Comparison of ENCODE assay signal across 11 cellular contexts in genomic region chr9:82466616-82467251, GRCh38.
A peak's percentile ranks its signal among the peaks of the same experiment; 100 is the strongest.
DNase-seq lines count a peak whose midpoint lies in the region; ATAC-seq and TF ChIP-seq lines count a peak whose summit lies in the region.
"Had no signal": no experiment of that assay in that cellular context is flagged by ENCODE, and none has a peak within 500 bp of the region (broad histone marks: within the 10 kb centered on the region; RNA-seq: fewer than 3 reads in every experiment).

No MANE protein-coding gene starts in this region.

- DNase-seq in GM23248 = peak; percentile 18
- peak; percentile 11 to 26 for DNase-seq in SJCRH30
- peak; percentile 13 to 54 (median 37) for DNase-seq in right cardiac atrium
- no peak for DNase-seq in retinal pigment epithelial cell (ENCODE audit: low read depth)
- DNase-seq in kidney glomerular epithelial cell (lab: John Stamatoyannopoulos, UW) = no peak
- DNase-seq in activated T-cell treated with anti-CD3 and anti-CD28 coated beads, Interleukin-2, amount 50 U/mL, for 4 hours = no peak
- DNase-seq in Kasumi-1 (lab: John Stamatoyannopoulos, UW) = no peak
- DNase-seq: RPMI8226; stimulated activated naive CD8-positive, alpha-beta T cell treated with anti-CD3 and anti-CD28 coated beads, Interleukin-15, amount 100 ng/mL, for 72 hours had no signal

- intact Hi-C loops in right cardiac atrium (cut with DNase I) = no loop called here

- in situ Hi-C loops in GM23248 (cut with MboI) = no loop called here

- H2AFZ ChIP-seq in GM23248 = no peak overlapping the region

- H3K4me3 ChIP-seq in GM23248 (no peak overlapping the region), SJCRH30 (no peak overlapping the region), right cardiac atrium (ENCODE audit: low read length) (no peak overlapping the region), retinal pigment epithelial cell (ENCODE audit: low read length) (no peak overlapping the region)
- H3K4me3 ChIP-seq: skin epidermis had no signal

- H3K36me3 ChIP-seq in GM23248 (ENCODE audit: low read depth) (no peaks in the 10 kb centered on the region), SJCRH30 (no peaks in the 10 kb centered on the region)

- 67 to 70% methylated on average over 11 of the region's 11 CpGs for WGBS in GM23248 (ENCODE audit: low coverage in 1 of 2, low lambda C conversion rate in 2 of 2, missing lambda C conversion rate in 2 of 2), 2 experiments
- WGBS in right cardiac atrium = 69% methylated on average over 11 of the region's 11 CpGs

- H4K20me1 ChIP-seq in GM23248 (ENCODE audit: insufficient read depth) = no peaks in the 10 kb centered on the region

- H3K9me3 Mint-ChIP-seq in activated T-cell treated with anti-CD3 and anti-CD28 coated beads, Interleukin-2, amount 50 U/mL, for 4 hours = peaks cover 3% of the 10 kb centered on the region

- H3K4me2 ChIP-seq in GM23248 (ENCODE audit: unreplicated experiment) = no peak overlapping the region

- H3K27me3 Mint-ChIP-seq in activated T-cell treated with anti-CD3 and anti-CD28 coated beads, Interleukin-2, amount 50 U/mL, for 4 hours (ENCODE audit: low read depth) = no peaks in the 10 kb centered on the region
- H3K27me3 Mint-ChIP-seq: stimulated activated naive CD8-positive, alpha-beta T cell treated with anti-CD3 and anti-CD28 coated beads, Interleukin-15, amount 100 ng/mL, for 72 hours had no signal

- TF ChIP-seq CTCF in retinal pigment epithelial cell (conservative IDR thresholded peaks at IDR 0.05; ENCODE audit: low read depth, low read length) = peak; percentile 28

- no peaks in the 10 kb centered on the region for H3K4me1 ChIP-seq in GM23248 (ENCODE audit: insufficient read depth)
- H3K4me1 ChIP-seq in SJCRH30 = no peaks in the 10 kb centered on the region
- H3K4me1 ChIP-seq in right cardiac atrium (ENCODE audit: control insufficient read depth, insufficient read depth, low read length) = no peaks in the 10 kb centered on the region

- H3K9me2 ChIP-seq in GM23248 (ENCODE audit: insufficient read depth) = no peaks in the 10 kb centered on the region

- peak in 1 of 2 donors; percentile 52 for ATAC-seq in right cardiac atrium
- ATAC-seq in GM18870 (IDR thresholded peaks at IDR 0.05; ENCODE audit: unreplicated experiment) = no peak
- ATAC-seq in activated T-cell treated with anti-CD3 and anti-CD28 coated beads, Interleukin-2, amount 50 U/mL, for 4 hours = no peak
- ATAC-seq: stimulated activated naive CD8-positive, alpha-beta T cell treated with anti-CD3 and anti-CD28 coated beads, Interleukin-15, amount 100 ng/mL, for 72 hours had no signal

- H3K27me3 ChIP-seq in GM23248 (replicated peaks; ENCODE audit: insufficient read depth) (no peaks in the 10 kb centered on the region), SJCRH30 (no peaks in the 10 kb centered on the region), right cardiac atrium (ENCODE audit: control insufficient read depth, insufficient read depth) (no peaks in the 10 kb centered on the region)

- H3K36me3 Mint-ChIP-seq in activated T-cell treated with anti-CD3 and anti-CD28 coated beads, Interleukin-2, amount 50 U/mL, for 4 hours (ENCODE audit: insufficient read depth) = no peaks in the 10 kb centered on the region

- H3K79me2 ChIP-seq in GM23248 (ENCODE audit: insufficient read depth) = no peaks in the 10 kb centered on the region

- H3K4me3 Mint-ChIP-seq in activated T-cell treated with anti-CD3 and anti-CD28 coated beads, Interleukin-2, amount 50 U/mL, for 4 hours = no peak overlapping the region
- H3K4me3 Mint-ChIP-seq: stimulated activated naive CD8-positive, alpha-beta T cell treated with anti-CD3 and anti-CD28 coated beads, Interleukin-15, amount 100 ng/mL, for 72 hours had no signal

- H3F3A ChIP-seq in GM23248 (ENCODE audit: insufficient read depth) = no peaks in the 10 kb centered on the region

- H3K27ac ChIP-seq in GM23248 (no peak overlapping the region), SJCRH30 (no peak overlapping the region), right cardiac atrium (ENCODE audit: low read length) (no peak overlapping the region)
- H3K27ac ChIP-seq: skin epidermis had no signal

- H3K9me3 ChIP-seq in GM23248 (ENCODE audit: low read depth) (no peaks in the 10 kb centered on the region), SJCRH30 (replicated peaks) (0 out of 2 replicates have a peak, but pooled peaks cover 3% of the 10 kb centered on the region), right cardiac atrium (ENCODE audit: control insufficient read depth, low read length) (no peaks in the 10 kb centered on the region)

- no peak overlapping the region for H3K9ac ChIP-seq in GM23248

- no peaks in the 10 kb centered on the region for H3K4me1 Mint-ChIP-seq in activated T-cell treated with anti-CD3 and anti-CD28 coated beads, Interleukin-2, amount 50 U/mL, for 4 hours (ENCODE audit: low read depth)
- H3K4me1 Mint-ChIP-seq: stimulated activated naive CD8-positive, alpha-beta T cell treated with anti-CD3 and anti-CD28 coated beads, Interleukin-15, amount 100 ng/mL, for 72 hours had no signal

Comparison
In these comparisons a context has a peak if more than half of its experiments do, and no peak if none do; other contexts are left out.
1. DNase-seq: peak in GM23248 (single experiment), SJCRH30 (2 of 2) and right cardiac atrium (3 of 3); none in retinal pigment epithelial cell (single experiment), kidney glomerular epithelial cell (single experiment), activated T-cell treated with anti-CD3 and anti-CD28 coated beads, Interleukin-2, amount 50 U/mL, for 4 hours (single experiment) and Kasumi-1 (0 of 2).